In the genomic region with DNA sequence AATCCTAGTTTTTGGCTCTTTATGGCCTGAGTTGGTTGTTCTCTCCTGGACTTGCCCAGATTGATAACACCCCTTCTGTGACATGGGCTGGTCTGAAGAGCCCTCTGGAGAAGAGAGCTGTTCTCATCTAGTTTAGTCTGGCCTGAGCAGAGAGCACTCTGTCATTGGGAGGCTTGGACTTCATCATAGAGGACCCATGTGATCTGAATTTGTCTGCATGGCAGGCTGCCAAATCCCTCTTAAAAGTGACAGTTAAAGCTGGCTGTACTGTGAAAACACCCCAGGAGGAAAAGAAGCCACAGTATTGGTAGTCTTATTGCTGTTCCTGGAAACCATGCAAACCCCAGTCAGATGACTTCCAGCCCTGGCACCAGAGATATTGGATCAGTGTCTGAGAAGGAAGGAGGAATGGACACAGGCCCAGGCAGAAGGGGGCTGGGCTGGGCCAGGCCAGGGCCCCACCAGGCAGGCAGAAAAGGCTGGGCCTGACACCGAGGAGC, we compare ENCODE assay signal across 8 cellular contexts. TPM values are rescaled to one million over a fixed set of nuclear protein-coding genes. Genes with fewer than 3 reads are reported as not detected.
A peak's percentile ranks its signal among the peaks of the same experiment; 100 is the strongest.
DNase-seq lines count a peak whose midpoint lies in the region; ATAC-seq and TF ChIP-seq lines count a peak whose summit lies in the region.

No MANE protein-coding gene starts in this region.

- H3K4me1 ChIP-seq in lower lobe of right lung = peaks cover 22% of the 10 kb centered on the region
- peaks cover 19% of the 10 kb centered on the region for H3K4me1 ChIP-seq in mammary epithelial cell (ENCODE audit: insufficient read depth, low read length)

- TF ChIP-seq CTCF in lower lobe of right lung (IDR thresholded peaks at IDR 0.05) (no peak), mammary epithelial cell (conservative IDR thresholded peaks at IDR 0.05 in 1 of 2, IDR thresholded peaks at IDR 0.05 in 1 of 2; ENCODE audit: extremely low read depth in 1 of 2, insufficient read depth in 1 of 2, low read depth in 1 of 2, low read length in 2 of 2) (no peak)

- 0% methylated on average over 1 of the region's 1 CpG for WGBS in mammary epithelial cell (ENCODE audit: low coverage, missing lambda C conversion rate)

- BruUV-seq in mammary epithelial cell (replicated peaks; lab: Mats Ljungman, UMichigan) = no TSS peak

- no peak overlapping the region for H3K4me2 ChIP-seq in mammary epithelial cell (ENCODE audit: insufficient read depth, low read depth, low read length)

- intact Hi-C loops in lower lobe of right lung (cut with DNase I) (no loop called here), mammary epithelial cell (cut with micrococcal nuclease) (loop anchor here (5.0 kb wide), 1 partner anchor 59 kb away; a partner anchor contains a TSS)

- no peaks in the 10 kb centered on the region for H3K9me3 ChIP-seq in lower lobe of right lung
- H3K9me3 ChIP-seq in mammary epithelial cell (replicated peaks; ENCODE audit: insufficient read depth, low read length) = no peaks in the 10 kb centered on the region

- H2AFZ ChIP-seq in mammary epithelial cell (ENCODE audit: low read depth, low read length) = no peak overlapping the region

- H4K20me1 ChIP-seq in mammary epithelial cell (ENCODE audit: insufficient read depth, low read length) = no peaks in the 10 kb centered on the region

- ATAC-seq in lower lobe of right lung (peak; percentile 57 to 83), GM18861 (IDR thresholded peaks at IDR 0.05; ENCODE audit: unreplicated experiment) (no peak), HG03460 (IDR thresholded peaks at IDR 0.05; ENCODE audit: unreplicated experiment) (no peak)

- CTCF ChIA-PET in mammary epithelial cell (lab: Charles Lee; ENCODE audit: low non-redundant PET) = no interaction called here

- H3K36me3 ChIP-seq in lower lobe of right lung (no peaks in the 10 kb centered on the region), mammary epithelial cell (ENCODE audit: insufficient read depth, low read length) (no peaks in the 10 kb centered on the region)

- peak; percentile 75 for DNase-seq in H4 (ENCODE audit: low spot score)
- DNase-seq in NCI-H2227 treated with DMSO at 0.1 percent for 48 hours (lab: John Stamatoyannopoulos, UW) = peak; percentile 77
- DNase-seq in cerebellum (ENCODE audit: low spot score) = peak; percentile 62
- DNase-seq in lower lobe of right lung = peak; percentile 58
- DNase-seq in cerebellar nuclear complex (lab: John Stamatoyannopoulos, UW) = no peak
- DNase-seq in mammary epithelial cell = no peak

- dilution Hi-C loops in mammary epithelial cell (cut with HindIII; ENCODE audit: low sequenced_read_pairs) = no loop called here

- H3K4me3 ChIP-seq in lower lobe of right lung (no peak overlapping the region), mammary epithelial cell (replicated peaks in 1 of 3; ENCODE audit: insufficient read depth in 1 of 3, low read depth in 2 of 3, low read length in 3 of 3) (no peak overlapping the region)

- H3K79me2 ChIP-seq in mammary epithelial cell (ENCODE audit: insufficient read depth, low read length) = no peaks in the 10 kb centered on the region

- in situ Hi-C loops in mammary epithelial cell (cut with MboI; ENCODE audit: low sequenced_read_pairs in 2 of 2) = no loop called here

- H3K27me3 ChIP-seq in lower lobe of right lung (ENCODE audit: low read depth) = no peaks in the 10 kb centered on the region
- no peaks in the 10 kb centered on the region for H3K27me3 ChIP-seq in mammary epithelial cell (ENCODE audit: insufficient read depth, low read length)

- H3K27ac ChIP-seq in lower lobe of right lung (peak overlapping the region; percentile 67), mammary epithelial cell (ENCODE audit: insufficient read depth, low read depth, low read length) (no peak overlapping the region)

- H3K9ac ChIP-seq in mammary epithelial cell (ENCODE audit: insufficient read depth, low read length) = no peak overlapping the region

RNA-seq across cellular contexts. Expression of a gene that starts 3.7 kb away (rescaled TPM):
- total RNA-seq in H4 (2014; rRNA removed; shearing (Covaris generic)) = 0.46 and 0.47 TPM in 2 replicates
- total RNA-seq in cerebellum = 2.4 TPM
- 4.5 TPM for total RNA-seq in lower lobe of right lung
- total RNA-seq in mammary epithelial cell = 1 to 10 TPM; 2.0 to 2.3 TPM
- 1.3 TPM for polyA plus RNA-seq in mammary epithelial cell
- polyA minus RNA-seq in mammary epithelial cell = 5.6 TPM

RNA-seq across cellular contexts. Expression of a gene that starts 5.6 kb away (rescaled TPM):
- not detected in 2 replicates for total RNA-seq in H4 (2014; rRNA removed; shearing (Covaris generic))
- total RNA-seq in cerebellum = 0.18 TPM
- total RNA-seq in lower lobe of right lung = 8.4 TPM
- total RNA-seq in mammary epithelial cell = under 1 TPM; 0.16 to 0.17 TPM
- 0.90 TPM for polyA plus RNA-seq in mammary epithelial cell
- not detected for polyA minus RNA-seq in mammary epithelial cell

RNA-seq across cellular contexts. Expression of a gene that starts 33.0 kb away (rescaled TPM):
- 13.8 and 14.5 TPM in 2 replicates for total RNA-seq in H4 (2014; rRNA removed; shearing (Covaris generic))
- 5.7 TPM for total RNA-seq in cerebellum
- 9.3 TPM for total RNA-seq in lower lobe of right lung
- 10 to 100 TPM; 12.3 to 14.6 TPM for total RNA-seq in mammary epithelial cell
- polyA plus RNA-seq in mammary epithelial cell = 15.9 TPM
- 19.3 TPM for polyA minus RNA-seq in mammary epithelial cell

RNA-seq across cellular contexts. Expression of a gene that starts 40.6 kb away (rescaled TPM):
- not detected in 2 replicates for total RNA-seq in H4 (2014; rRNA removed; shearing (Covaris generic))
- total RNA-seq in cerebellum (not detected), lower lobe of right lung (not detected), mammary epithelial cell (not detected)
- 0.18 TPM for polyA plus RNA-seq in mammary epithelial cell
- not detected for polyA minus RNA-seq in mammary epithelial cell

RNA-seq across cellular contexts. Expression of a gene that starts 57.3 kb away (rescaled TPM):
- total RNA-seq in H4 (2014; rRNA removed; shearing (Covaris generic)) = 6.3 and 6.5 TPM in 2 replicates
- total RNA-seq in cerebellum (17.1 TPM), lower lobe of right lung (32.7 TPM), mammary epithelial cell (10 to 100 TPM; 10.2 to 14.5 TPM)
- 5.5 TPM for polyA plus RNA-seq in mammary epithelial cell
- 2.2 TPM for polyA minus RNA-seq in mammary epithelial cell

Comparison
In these comparisons a context has a peak if more than half of its experiments do, and no peak if none do; other contexts are left out.
1. DNase-seq: peak in H4 (single experiment), NCI-H2227 treated with DMSO at 0.1 percent for 48 hours (single experiment), cerebellum (single experiment) and lower lobe of right lung (single experiment); none in cerebellar nuclear complex (0 of 2) and mammary epithelial cell (single experiment).
2. ATAC-seq: peak in lower lobe of right lung (2 of 2); none in GM18861 (single experiment) and HG03460 (single experiment).